In the genomic region with DNA sequence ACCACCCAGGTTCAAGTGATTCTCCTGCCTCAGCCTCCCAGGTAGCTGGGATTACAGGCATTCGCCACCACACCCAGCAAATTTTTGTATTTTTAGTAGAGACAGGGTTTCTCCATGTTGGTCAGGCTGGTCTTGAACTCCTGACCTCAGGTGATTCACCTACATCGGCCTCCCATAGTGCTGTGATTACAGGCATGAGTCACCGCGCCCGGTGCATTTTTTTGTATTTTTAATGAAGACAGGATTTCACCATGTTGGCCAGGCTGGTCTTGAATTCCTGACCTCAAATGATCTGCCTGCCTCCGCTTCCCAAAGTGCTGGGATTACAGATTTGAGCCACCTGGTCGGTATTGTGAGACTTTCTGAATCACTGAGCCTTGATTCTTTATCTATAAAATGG, we compare ENCODE assay signal across 7 cellular contexts. TPM values are rescaled to one million over a fixed set of nuclear protein-coding genes. Genes with fewer than 3 reads are reported as not detected.
DNase-seq lines count a peak whose midpoint lies in the region; ATAC-seq and TF ChIP-seq lines count a peak whose summit lies in the region.
"Not testable (repeated sequence)": the region's sequence is repeated elsewhere in the genome, so short reads cannot be mapped to it uniquely, and the experiment has no call there.

No MANE protein-coding gene starts in this region.

- H2AFZ ChIP-seq in PC-3 (ENCODE audit: low read length): not testable (repeated sequence)

- not testable (repeated sequence) for H3K27me3 ChIP-seq in PC-3 (ENCODE audit: low read length); WERI-Rb-1 (ENCODE audit: insufficient read depth, low read depth, severe bottlenecking); foreskin keratinocyte

- H3F3A ChIP-seq in PC-3 (ENCODE audit: low read length, unreplicated experiment): not testable (repeated sequence)

- H3K79me2 ChIP-seq in PC-3 (ENCODE audit: low read length): peaks cover 83% of the 10 kb centered on the region

- not testable (repeated sequence) for H3K27me3 Mint-ChIP-seq in activated naive CD8-positive, alpha-beta T cell

- peaks cover 51% of the 10 kb centered on the region for H3K4me1 Mint-ChIP-seq in activated naive CD8-positive, alpha-beta T cell (ENCODE audit: low read depth)

- peak overlapping the region; percentile 11; the same call in 1 of the 2 replicates for H3K4me3 ChIP-seq in PC-3 (ENCODE audit: low read length)
- not testable (repeated sequence) for H3K4me3 ChIP-seq in WERI-Rb-1 (ENCODE audit: low read depth, low read length); cardiac fibroblast (replicated peaks in 1 of 2; ENCODE audit: low read depth in 2 of 2, low read length in 2 of 2)

- not testable (repeated sequence) for BruUV-seq in PC-3 (replicated peaks; lab: Mats Ljungman, UMichigan)

- H3K9me3 ChIP-seq in PC-3 (ENCODE audit: low read length); WERI-Rb-1 (ENCODE audit: severe bottlenecking): not testable (repeated sequence)

- H3K36me3 ChIP-seq in PC-3 (ENCODE audit: low read depth, low read length); WERI-Rb-1: not testable (repeated sequence)

- H3K4me2 ChIP-seq in PC-3 (ENCODE audit: low read length): peak overlapping the region; percentile 58

- H3K36me3 Mint-ChIP-seq in activated naive CD8-positive, alpha-beta T cell: peaks cover 14% of the 10 kb centered on the region

- CTCF ChIA-PET in PC-3 (lab: Charles Lee): not testable (repeated sequence)

- peak; percentile 52 for ATAC-seq in PC-3
- not testable (repeated sequence) for ATAC-seq in foreskin keratinocyte

- not testable (repeated sequence) for H3K9me3 Mint-ChIP-seq in activated naive CD8-positive, alpha-beta T cell (ENCODE audit: low read depth)

- POLR2A ChIA-PET in PC-3 (lab: Charles Lee; ENCODE audit: unreplicated experiment): interaction anchor here (0.5 to 0.6 kb wide), 2 partner anchors 27 to 404 kb away, joined by 3 read pairs; no protein-coding TSS in a partner anchor

- not testable (repeated sequence) for H3K9me2 ChIP-seq in PC-3 (replicated peaks; ENCODE audit: low read length)

- DNase-seq in H4 (ENCODE audit: low spot score) (peak; percentile 40), PC-3 (peak; percentile 83), WERI-Rb-1 (peak; percentile 17), cardiac fibroblast (ENCODE audit: low read depth in 2 of 2) (peak; percentile 39 to 85), foreskin keratinocyte (peak in 1 of 2 donors; percentile 59)
- peak; percentile 47 for DNase-seq in stimulated activated CD4-positive, alpha-beta T cell treated with anti-CD3 and anti-CD28 coated beads, Interleukin-15, amount 100 ng/mL, for 24 hours

- intact Hi-C loops in PC-3 (cut with micrococcal nuclease): loop anchor here (2.0 kb wide), 1 partner anchor 14 kb away; no protein-coding TSS in a partner anchor

- peak overlapping the region; percentile 88 for H3K27ac ChIP-seq in PC-3 (ENCODE audit: low read length)
- not testable (repeated sequence) for H3K27ac ChIP-seq in WERI-Rb-1
- peak overlapping the region; percentile 5 for H3K27ac ChIP-seq in foreskin keratinocyte

- not testable (repeated sequence) for H4K20me1 ChIP-seq in PC-3 (ENCODE audit: low read length)

- not testable (repeated sequence) for TF ChIP-seq CTCF in PC-3 (conservative IDR thresholded peaks at IDR 0.05; ENCODE audit: low read depth, low read length); WERI-Rb-1 (IDR thresholded peaks at IDR 0.05; ENCODE audit: low read depth, low read length); cardiac fibroblast (IDR thresholded peaks at IDR 0.05; ENCODE audit: low read depth, low read length); foreskin keratinocyte (conservative IDR thresholded peaks at IDR 0.05)

- peak overlapping the region; percentile 7 for H3K4me3 Mint-ChIP-seq in activated naive CD8-positive, alpha-beta T cell

- H3K4me1 ChIP-seq in PC-3 (ENCODE audit: insufficient read depth, low read length): peaks cover 26% of the 10 kb centered on the region
- H3K4me1 ChIP-seq in foreskin keratinocyte: not testable (repeated sequence)

- H3K27ac Mint-ChIP-seq in activated naive CD8-positive, alpha-beta T cell: peak overlapping the region; percentile 73

- H3K9ac ChIP-seq in PC-3 (ENCODE audit: low read length): peak overlapping the region; percentile 60

RNA-seq across cellular contexts. Expression of a gene that starts 52.0 kb away (rescaled TPM):
- 9.0 and 13.2 TPM in 2 replicates for total RNA-seq in H4 (2014; rRNA removed; shearing (Covaris generic))
- total RNA-seq in PC-3 (2014; rRNA removed) (36.3 and 39.6 TPM in 2 replicates), foreskin keratinocyte (29.6 and 30.7 TPM in 2 replicates)
- polyA plus RNA-seq in foreskin keratinocyte: 4.8 and 6.4 TPM in 2 replicates
